In genomic region chr10:84762754-84763394, GRCh38 we compare ENCODE assay signal across 23 cellular contexts.
DNase-seq lines count a peak whose midpoint lies in the region; ATAC-seq, FAIRE-seq and TF ChIP-seq lines count a peak whose summit lies in the region.
"Had no signal": no experiment of that assay in that cellular context is flagged by ENCODE, and none has a peak within 500 bp of the region (broad histone marks: within the 10 kb centered on the region; RNA-seq: fewer than 3 reads in every experiment).

No MANE protein-coding gene starts in this region.

- H3K14ac ChIP-seq in H1 (ENCODE audit: insufficient read length): no peak overlapping the region

- POLR2A ChIA-PET in H1 (lab: Charles Lee; ENCODE audit: partially characterized antibody): interaction anchor here (0.6 kb wide), 1 partner anchor 605 kb away, joined by 3 read pairs; no protein-coding TSS in a partner anchor

- TF ChIP-seq POLR2A in H1 (IDR thresholded peaks at IDR 0.05; ENCODE audit: control extremely low read depth in 1 of 2, low read depth in 2 of 2, low read length in 2 of 2): no peak

- peak overlapping the region; percentile 69; the same call in 1 of the 2 replicates for H2BK5ac ChIP-seq in H1 (ENCODE audit: low read depth, low read length)

- peak; percentile 21 for DNase-seq in GM23338 (ENCODE audit: low spot score)
- DNase-seq in H1 (ENCODE audit: low read depth in 1 of 2, low spot score in 2 of 2): no peak
- no peak for DNase-seq in mesothelial cell of epicardium (ENCODE audit: low spot score in 2 of 2, unreplicated experiment in 2 of 2)
- no peak for DNase-seq in pons (ENCODE audit: low spot score)
- no peak for DNase-seq in activated CD4-positive, alpha-beta T cell treated with anti-CD3 and anti-CD28 coated beads, Interleukin-2, amount 10 ng/mL, durations not matched to agents 24 days and 14 days
- no peak for DNase-seq in NCI-H1048 (lab: John Stamatoyannopoulos, UW)
- DNase-seq in NCI-H187 (lab: John Stamatoyannopoulos, UW): no peak
- DNase-seq: activated CD8-positive, alpha-beta memory T cell treated with anti-CD3 and anti-CD28 coated beads for 24 hours; activated gamma-delta T cell; activated naive CD8-positive, alpha-beta T cell treated with anti-CD3 and anti-CD28 coated beads, Interleukin-2, amount 50 U/mL, for 24 hours; activated T-cell treated with anti-CD3 and anti-CD28 coated beads, Interleukin-2, amount 50 U/mL, for 1 hour; Kasumi-1; NCI-H2081; stomach; tibial artery had no signal

- H3K27ac Mint-ChIP-seq in GM23338: peak overlapping the region; percentile 61; the same call in 1 of the 2 replicates
- H3K27ac Mint-ChIP-seq in mesothelial cell of epicardium: no peak overlapping the region
- no peak overlapping the region for H3K27ac Mint-ChIP-seq in activated CD4-positive, alpha-beta T cell treated with anti-CD3 and anti-CD28 coated beads, Interleukin-2, amount 10 ng/mL, durations not matched to agents 24 days and 14 days
- H3K27ac Mint-ChIP-seq: activated naive CD8-positive, alpha-beta T cell treated with anti-CD3 and anti-CD28 coated beads, Interleukin-2, amount 50 U/mL, for 24 hours; progenitor cell of endocrine pancreas had no signal

- H3K9me2 ChIP-seq in GM23338 (ENCODE audit: insufficient read depth): no peaks in the 10 kb centered on the region; the same call in 1 of the 2 replicates

- peak overlapping the region; percentile 90 for H4K91ac ChIP-seq in H1 (replicated peaks; ENCODE audit: insufficient read length, low read length)

- H3K27ac ChIP-seq in GM23338 (ENCODE audit: low read depth) (no peak overlapping the region), HUES64 (ENCODE audit: low read depth, low read length) (no peak overlapping the region), H1 (ENCODE audit: low read depth, low read length) (no peak overlapping the region)
- H3K27ac ChIP-seq: C4-2B, epithelial cell of prostate, SJCRH30, stomach, tibial artery had no signal

- no peaks in the 10 kb centered on the region for H3K36me3 Mint-ChIP-seq in GM23338 (ENCODE audit: low read depth)
- no peaks in the 10 kb centered on the region for H3K36me3 Mint-ChIP-seq in mesothelial cell of epicardium
- H3K36me3 Mint-ChIP-seq in activated CD4-positive, alpha-beta T cell treated with anti-CD3 and anti-CD28 coated beads, Interleukin-2, amount 10 ng/mL, durations not matched to agents 24 days and 14 days (ENCODE audit: low read depth): no peaks in the 10 kb centered on the region

- H3K79me2 ChIP-seq in GM23338 (replicated peaks; ENCODE audit: insufficient read depth): no peaks in the 10 kb centered on the region
- no peaks in the 10 kb centered on the region for H3K79me2 ChIP-seq in H1 (ENCODE audit: control insufficient read depth in 1 of 2, insufficient read depth in 2 of 2, low read length in 2 of 2)

- intact Hi-C loops in activated CD4-positive, alpha-beta T cell treated with anti-CD3 and anti-CD28 coated beads, Interleukin-2, amount 10 ng/mL, durations not matched to agents 24 days and 14 days (cut with micrococcal nuclease): no loop called here

- H3K9ac ChIP-seq in HUES64 (ENCODE audit: low read depth, low read length): 0 out of 2 replicates have a peak overlapping the region, but pooled peaks have one; percentile 1
- H3K9ac ChIP-seq in H1 (replicated peaks in 1 of 4; ENCODE audit: extremely low read depth in 1 of 4, low read depth in 3 of 4, low read length in 3 of 4): no peak overlapping the region

- H4K20me1 ChIP-seq in GM23338 (replicated peaks; ENCODE audit: insufficient read depth) (no peaks in the 10 kb centered on the region), H1 (replicated peaks in 1 of 2; ENCODE audit: control insufficient read depth in 1 of 2, insufficient read depth in 2 of 2, low read length in 2 of 2) (no peaks in the 10 kb centered on the region)

- H3K79me1 ChIP-seq in H1 (ENCODE audit: low read depth, low read length): no peaks in the 10 kb centered on the region

- TF ChIP-seq EP300 in H1 (IDR thresholded peaks at IDR 0.05; ENCODE audit: borderline replicate concordance in 1 of 2, low read depth in 2 of 2, low read length in 2 of 2): no peak

- no peaks in the 10 kb centered on the region for H3F3A ChIP-seq in GM23338 (replicated peaks; ENCODE audit: low read depth)

- H2BK15ac ChIP-seq in H1 (ENCODE audit: low read length): no peak overlapping the region

- H2BK12ac ChIP-seq in H1 (ENCODE audit: low read depth, low read length): peak overlapping the region; percentile 78

- no peak overlapping the region for H3K23ac ChIP-seq in H1 (ENCODE audit: insufficient read length)

- H2BK20ac ChIP-seq in H1 (ENCODE audit: low read length): peak overlapping the region; percentile 40; the same call in 1 of the 2 replicates

- peak overlapping the region; percentile 41; the same call in 1 of the 2 replicates for H3K4me3 ChIP-seq in GM23338
- H3K4me3 ChIP-seq in HUES64 (ENCODE audit: low read length): peak overlapping the region; percentile 39; the same call in 1 of the 2 replicates
- H3K4me3 ChIP-seq in H1 (ENCODE audit: extremely low read depth in 1 of 4, insufficient read depth in 2 of 4, low read depth in 3 of 4, low read length in 4 of 4): peak overlapping the region in 1 of 4 experiments; percentile 39; a peak in 1 of 8 replicates
- H3K4me3 ChIP-seq: SJCRH30, stomach, tibial artery had no signal

- CTCF ChIA-PET in H1 (lab: Charles Lee; ENCODE audit: partially characterized antibody): interaction anchor here (0.7 to 1.7 kb wide), 12 partner anchors 8 to 494 kb away, joined by 3 to 5 read pairs (median 3); no protein-coding TSS in a partner anchor

- 86% methylated on average over 16 of the region's 16 CpGs for WGBS in HUES64
- 83% methylated on average over 14 of the region's 16 CpGs; no CpG with 5 or more reads in 1 of the 2 experiments for WGBS in H1 (ENCODE audit: extremely low coverage in 1 of 2, insufficient coverage in 1 of 2, insufficient read length in 1 of 2, insufficient replicate concordance in 2 of 2, low coverage in 1 of 2, low lambda C conversion rate in 2 of 2, missing lambda C conversion rate in 1 of 2), 2 experiments

- peaks cover 10% of the 10 kb centered on the region; the same call in 2 of the 3 replicates for H3K4me1 Mint-ChIP-seq in GM23338
- no peaks in the 10 kb centered on the region for H3K4me1 Mint-ChIP-seq in mesothelial cell of epicardium
- H3K4me1 Mint-ChIP-seq in activated CD4-positive, alpha-beta T cell treated with anti-CD3 and anti-CD28 coated beads, Interleukin-2, amount 10 ng/mL, durations not matched to agents 24 days and 14 days: no peaks in the 10 kb centered on the region
- H3K4me1 Mint-ChIP-seq: activated naive CD8-positive, alpha-beta T cell treated with anti-CD3 and anti-CD28 coated beads, Interleukin-2, amount 50 U/mL, for 24 hours had no signal

- H3K18ac ChIP-seq in H1 (ENCODE audit: extremely low read depth, low read length): peak overlapping the region; percentile 80

- TF ChIP-seq RAD21 in H1 (IDR thresholded peaks at IDR 0.05 in 1 of 2, conservative IDR thresholded peaks at IDR 0.05 in 1 of 2; ENCODE audit: low read depth in 2 of 2, low read length in 2 of 2): peak; percentile 19 to 45; a peak in 2 of 4 replicates

- no peak for FAIRE-seq in H1 (lab: Jason Lieb, UNC)
- FAIRE-seq: GM19239, HTR-8/SVneo had no signal

- H3K9me3 ChIP-seq in HUES64 (ENCODE audit: insufficient read depth, low read depth, low read length) (no peaks in the 10 kb centered on the region), H1 (ENCODE audit: insufficient read depth in 2 of 2, low read depth in 1 of 2, low read length in 1 of 2) (no peaks in the 10 kb centered on the region)
- H3K9me3 ChIP-seq: SJCRH30, stomach, tibial artery had no signal

- H4K5ac ChIP-seq in H1 (ENCODE audit: insufficient read length, low read depth, low read length): no peak overlapping the region

- 0 out of 2 replicates have a peak, but pooled peaks cover 7% of the 10 kb centered on the region for H3K36me3 ChIP-seq in GM23338 (ENCODE audit: insufficient read depth)
- no peaks in the 10 kb centered on the region for H3K36me3 ChIP-seq in HUES64 (ENCODE audit: insufficient read depth, low read length)
- no peaks in the 10 kb centered on the region for H3K36me3 ChIP-seq in H1 (ENCODE audit: control insufficient read depth in 2 of 4, insufficient read depth in 4 of 4, low read length in 3 of 4)
- H3K36me3 ChIP-seq: SJCRH30, stomach, tibial artery had no signal

- H3K4me3 Mint-ChIP-seq in GM23338 (peak overlapping the region; percentile 46; the same call in 2 of the 3 replicates), mesothelial cell of epicardium (peak overlapping the region; percentile 22)
- H3K4me3 Mint-ChIP-seq in activated CD4-positive, alpha-beta T cell treated with anti-CD3 and anti-CD28 coated beads, Interleukin-2, amount 10 ng/mL, durations not matched to agents 24 days and 14 days: no peak overlapping the region
- H3K4me3 Mint-ChIP-seq: activated naive CD8-positive, alpha-beta T cell treated with anti-CD3 and anti-CD28 coated beads, Interleukin-2, amount 50 U/mL, for 24 hours had no signal

- H3K27me3 ChIP-seq in GM23338 (ENCODE audit: insufficient read depth) (no peaks in the 10 kb centered on the region), HUES64 (ENCODE audit: insufficient read depth, low read length) (no peaks in the 10 kb centered on the region), H1 (replicated peaks in 1 of 4; ENCODE audit: control insufficient read depth in 3 of 4, extremely low read depth in 1 of 4, insufficient read depth in 3 of 4, low read length in 3 of 4) (no peaks in the 10 kb centered on the region)
- H3K27me3 ChIP-seq: SJCRH30, stomach, tibial artery had no signal

- H4K8ac ChIP-seq in H1 (ENCODE audit: extremely low read depth, insufficient read depth, low read length): no peak overlapping the region

- TF ChIP-seq CTCF in GM23338 (conservative IDR thresholded peaks at IDR 0.05; ENCODE audit: low read depth in 2 of 2) (peak in 1 of 2 experiments; percentile 46; a peak in 2 of 4 replicates), H1 (IDR thresholded peaks at IDR 0.05; ENCODE audit: control extremely low read depth in 1 of 3, insufficient read depth in 1 of 3, low read depth in 1 of 3, low read length in 3 of 3) (peak; percentile 30 to 52 (median 43)), mesothelial cell of epicardium (IDR thresholded peaks at IDR 0.05; ENCODE audit: unreplicated experiment) (no peak)

- H2BK120ac ChIP-seq in H1 (replicated peaks; ENCODE audit: low read depth, low read length): peak overlapping the region; percentile 25

- peak overlapping the region; percentile 17 for H3K4ac ChIP-seq in H1 (replicated peaks; ENCODE audit: insufficient read length, low read depth, low read length)

- H3K4me2 ChIP-seq in GM23338 (peak overlapping the region; percentile 68), H1 (ENCODE audit: insufficient read depth in 1 of 2, low read depth in 2 of 2, low read length in 2 of 2) (0 out of 4 replicates have a peak overlapping the region, but pooled peaks of 1 of the 2 experiments have one; percentile 5)

- H3K56ac ChIP-seq in H1 (replicated peaks; ENCODE audit: insufficient read length, low read depth, low read length): no peak overlapping the region

- H3K27me3 Mint-ChIP-seq in GM23338 (ENCODE audit: insufficient read depth, low read depth, poor library complexity) (peaks cover 2% of the 10 kb centered on the region), mesothelial cell of epicardium (ENCODE audit: low read depth) (peaks cover 16% of the 10 kb centered on the region)
- no peaks in the 10 kb centered on the region for H3K27me3 Mint-ChIP-seq in activated CD4-positive, alpha-beta T cell treated with anti-CD3 and anti-CD28 coated beads, Interleukin-2, amount 10 ng/mL, durations not matched to agents 24 days and 14 days
- H3K27me3 Mint-ChIP-seq: progenitor cell of endocrine pancreas had no signal

- ATAC-seq in GM23338: peak; percentile 85
- ATAC-seq: activated naive CD8-positive, alpha-beta T cell treated with anti-CD3 and anti-CD28 coated beads, Interleukin-2, amount 50 U/mL, for 24 hours; sciatic nerve had no signal

- no peak overlapping the region for H2AK5ac ChIP-seq in H1 (ENCODE audit: low read depth, low read length)

- H3K4me1 ChIP-seq in GM23338 (ENCODE audit: insufficient read depth): no peaks in the 10 kb centered on the region
- H3K4me1 ChIP-seq in HUES64 (ENCODE audit: insufficient read depth, low read length): no peaks in the 10 kb centered on the region
- peaks cover 0 to 4% (median 2%) of the 10 kb centered on the region in 4 experiments; a peak in 2 of 7 replicates for H3K4me1 ChIP-seq in H1 (replicated peaks in 1 of 4; ENCODE audit: control insufficient read depth in 3 of 4, insufficient read depth in 4 of 4, low read length in 3 of 4)
- H3K4me1 ChIP-seq: SJCRH30, stomach, tibial artery had no signal

- H2AFZ ChIP-seq in GM23338: peak overlapping the region; percentile 84; the same call in 1 of the 2 replicates
- H2AFZ ChIP-seq in H1 (ENCODE audit: low read length): peak overlapping the region; percentile 82

- H3K9me3 Mint-ChIP-seq in GM23338 (peaks cover 2% of the 10 kb centered on the region; the same call in 1 of the 3 replicates), mesothelial cell of epicardium (no peaks in the 10 kb centered on the region)
- H3K9me3 Mint-ChIP-seq in activated CD4-positive, alpha-beta T cell treated with anti-CD3 and anti-CD28 coated beads, Interleukin-2, amount 10 ng/mL, durations not matched to agents 24 days and 14 days: no peaks in the 10 kb centered on the region
- H3K9me3 Mint-ChIP-seq: activated naive CD8-positive, alpha-beta T cell treated with anti-CD3 and anti-CD28 coated beads, Interleukin-2, amount 50 U/mL, for 24 hours had no signal

- 0 out of 2 replicates have a peak, but pooled peaks cover 2% of the 10 kb centered on the region for H3K23me2 ChIP-seq in H1 (ENCODE audit: low read depth, low read length)
